In the genomic region with DNA sequence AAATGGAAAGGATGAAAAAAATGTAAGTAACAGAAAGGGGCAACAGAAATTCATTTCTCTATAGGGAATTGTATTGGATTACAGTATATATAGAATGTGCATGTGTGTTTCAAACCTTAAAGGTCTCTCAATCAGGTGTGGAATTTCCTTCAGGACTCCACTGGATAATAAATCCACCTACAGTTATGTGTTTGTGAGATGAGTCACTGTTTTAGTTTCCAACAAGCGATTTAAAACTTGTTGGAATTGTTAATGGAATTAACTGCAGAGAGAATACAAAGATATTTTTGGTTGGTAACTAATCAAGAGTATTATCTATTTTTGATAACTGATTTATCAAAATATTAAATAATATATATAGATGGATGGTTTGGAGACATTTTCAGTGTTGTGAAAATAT, we compare ENCODE assay signal across 18 cellular contexts.
"Had no signal": no experiment of that assay in that cellular context is flagged by ENCODE, and none has a peak within 500 bp of the region (broad histone marks: within the 10 kb centered on the region; RNA-seq: fewer than 3 reads in every experiment).

No MANE protein-coding gene starts in this region.

- DNase-seq: activated CD4-positive, alpha-beta T cell treated with anti-CD3 and anti-CD28 coated beads, Interleukin-2, amount 10 ng/mL, durations not matched to agents 7 days and 5 days; activated CD4-positive, CD25-positive, alpha-beta regulatory T cell treated with anti-CD3 and anti-CD28 coated beads, Interleukin-2, amount 50 U/mL, for 72 hours; activated CD8-positive, alpha-beta T cell treated with anti-CD3 and anti-CD28 coated beads, Interleukin-2, amount 10 ng/mL, durations not matched to agents 7 days and 5 days; activated gamma-delta T cell; activated naive CD4-positive, alpha-beta T cell treated with anti-CD3 and anti-CD28 coated beads, Interleukin-2, amount 50 U/mL, for 16 hours; activated naive CD8-positive, alpha-beta T cell treated with anti-CD3 and anti-CD28 coated beads, Interleukin-2, amount 50 U/mL, for 24 hours; anterior cingulate cortex; colonic mucosa; endodermal cell; heart right ventricle; kidney; lower lobe of right lung; natural killer cell; stimulated activated CD4-positive, alpha-beta T cell treated with anti-CD3 and anti-CD28 coated beads, Interleukin-4, amount 100 ng/mL, for 4 hours; stomach; T-cell; WERI-Rb-1 had no signal

- ATAC-seq: activated CD8-positive, alpha-beta T cell treated with anti-CD3 and anti-CD28 coated beads, Interleukin-2, amount 10 ng/mL, durations not matched to agents 7 days and 5 days; activated naive CD8-positive, alpha-beta T cell treated with anti-CD3 and anti-CD28 coated beads, Interleukin-2, amount 50 U/mL, for 24 hours; heart right ventricle; left lobe of liver; lower lobe of right lung; natural killer cell; T-cell had no signal
